ENCODE assay signal across 1 cellular context in the genomic region with DNA sequence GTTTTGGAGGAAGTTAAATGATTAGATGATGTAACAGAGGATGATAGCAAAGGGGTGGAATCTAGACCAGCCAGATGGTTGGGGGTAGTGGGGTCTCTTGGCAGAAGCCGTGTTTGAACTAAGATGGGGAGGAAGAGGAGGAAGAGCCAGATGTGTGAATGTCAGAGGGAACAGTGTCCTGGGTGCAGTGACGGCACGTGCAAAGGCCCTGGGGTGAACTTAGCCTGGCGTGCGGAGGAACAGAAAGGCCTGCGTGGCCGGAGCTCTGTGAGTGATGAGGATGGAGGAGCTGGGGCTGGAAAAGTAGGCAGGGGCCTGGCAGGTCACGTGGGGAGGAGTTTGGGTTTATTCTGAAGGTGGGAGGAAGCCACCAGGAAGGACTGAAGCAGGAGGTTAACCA.
TF ChIP-seq lines count a peak whose summit lies in the region.

No MANE protein-coding gene starts in this region.

TF ChIP-seq in WTC11, 78 proteins besides CTCF, POLR2A, EP300 and RAD21 (continued from another document):
- TF ChIP-seq, protein P1, sequence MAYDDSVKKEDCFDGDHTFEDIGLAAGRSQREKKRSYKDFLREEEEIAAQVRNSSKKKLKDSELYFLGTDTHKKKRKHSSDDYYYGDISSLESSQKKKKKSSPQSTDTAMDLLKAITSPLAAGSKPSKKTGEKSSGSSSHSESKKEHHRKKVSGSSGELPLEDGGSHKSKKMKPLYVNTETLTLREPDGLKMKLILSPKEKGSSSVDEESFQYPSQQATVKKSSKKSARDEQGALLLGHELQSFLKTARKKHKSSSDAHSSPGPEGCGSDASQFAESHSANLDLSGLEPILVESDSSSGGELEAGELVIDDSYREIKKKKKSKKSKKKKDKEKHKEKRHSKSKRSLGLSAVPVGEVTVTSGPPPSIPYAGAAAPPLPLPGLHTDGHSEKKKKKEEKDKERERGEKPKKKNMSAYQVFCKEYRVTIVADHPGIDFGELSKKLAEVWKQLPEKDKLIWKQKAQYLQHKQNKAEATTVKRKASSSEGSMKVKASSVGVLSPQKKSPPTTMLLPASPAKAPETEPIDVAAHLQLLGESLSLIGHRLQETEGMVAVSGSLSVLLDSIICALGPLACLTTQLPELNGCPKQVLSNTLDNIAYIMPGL (CRISPR knock-in tag; IDR thresholded peaks at IDR 0.05) = no peak
- TF ChIP-seq, protein P2, sequence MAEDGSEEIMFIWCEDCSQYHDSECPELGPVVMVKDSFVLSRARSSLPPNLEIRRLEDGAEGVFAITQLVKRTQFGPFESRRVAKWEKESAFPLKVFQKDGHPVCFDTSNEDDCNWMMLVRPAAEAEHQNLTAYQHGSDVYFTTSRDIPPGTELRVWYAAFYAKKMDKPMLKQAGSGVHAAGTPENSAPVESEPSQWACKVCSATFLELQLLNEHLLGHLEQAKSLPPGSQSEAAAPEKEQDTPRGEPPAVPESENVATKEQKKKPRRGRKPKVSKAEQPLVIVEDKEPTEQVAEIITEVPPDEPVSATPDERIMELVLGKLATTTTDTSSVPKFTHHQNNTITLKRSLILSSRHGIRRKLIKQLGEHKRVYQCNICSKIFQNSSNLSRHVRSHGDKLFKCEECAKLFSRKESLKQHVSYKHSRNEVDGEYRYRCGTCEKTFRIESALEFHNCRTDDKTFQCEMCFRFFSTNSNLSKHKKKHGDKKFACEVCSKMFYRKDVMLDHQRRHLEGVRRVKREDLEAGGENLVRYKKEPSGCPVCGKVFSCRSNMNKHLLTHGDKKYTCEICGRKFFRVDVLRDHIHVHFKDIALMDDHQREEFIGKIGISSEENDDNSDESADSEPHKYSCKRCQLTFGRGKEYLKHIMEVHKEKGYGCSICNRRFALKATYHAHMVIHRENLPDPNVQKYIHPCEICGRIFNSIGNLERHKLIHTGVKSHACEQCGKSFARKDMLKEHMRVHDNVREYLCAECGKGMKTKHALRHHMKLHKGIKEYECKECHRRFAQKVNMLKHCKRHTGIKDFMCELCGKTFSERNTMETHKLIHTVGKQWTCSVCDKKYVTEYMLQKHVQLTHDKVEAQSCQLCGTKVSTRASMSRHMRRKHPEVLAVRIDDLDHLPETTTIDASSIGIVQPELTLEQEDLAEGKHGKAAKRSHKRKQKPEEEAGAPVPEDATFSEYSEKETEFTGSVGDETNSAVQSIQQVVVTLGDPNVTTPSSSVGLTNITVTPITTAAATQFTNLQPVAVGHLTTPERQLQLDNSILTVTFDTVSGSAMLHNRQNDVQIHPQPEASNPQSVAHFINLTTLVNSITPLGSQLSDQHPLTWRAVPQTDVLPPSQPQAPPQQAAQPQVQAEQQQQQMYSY (CRISPR knock-in tag; IDR thresholded peaks at IDR 0.05) = no peak
- TF ChIP-seq, protein P3, sequence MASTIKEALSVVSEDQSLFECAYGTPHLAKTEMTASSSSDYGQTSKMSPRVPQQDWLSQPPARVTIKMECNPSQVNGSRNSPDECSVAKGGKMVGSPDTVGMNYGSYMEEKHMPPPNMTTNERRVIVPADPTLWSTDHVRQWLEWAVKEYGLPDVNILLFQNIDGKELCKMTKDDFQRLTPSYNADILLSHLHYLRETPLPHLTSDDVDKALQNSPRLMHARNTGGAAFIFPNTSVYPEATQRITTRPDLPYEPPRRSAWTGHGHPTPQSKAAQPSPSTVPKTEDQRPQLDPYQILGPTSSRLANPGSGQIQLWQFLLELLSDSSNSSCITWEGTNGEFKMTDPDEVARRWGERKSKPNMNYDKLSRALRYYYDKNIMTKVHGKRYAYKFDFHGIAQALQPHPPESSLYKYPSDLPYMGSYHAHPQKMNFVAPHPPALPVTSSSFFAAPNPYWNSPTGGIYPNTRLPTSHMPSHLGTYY (CRISPR knock-in tag; IDR thresholded peaks at IDR 0.05) = no peak
- TF ChIP-seq, protein P4, sequence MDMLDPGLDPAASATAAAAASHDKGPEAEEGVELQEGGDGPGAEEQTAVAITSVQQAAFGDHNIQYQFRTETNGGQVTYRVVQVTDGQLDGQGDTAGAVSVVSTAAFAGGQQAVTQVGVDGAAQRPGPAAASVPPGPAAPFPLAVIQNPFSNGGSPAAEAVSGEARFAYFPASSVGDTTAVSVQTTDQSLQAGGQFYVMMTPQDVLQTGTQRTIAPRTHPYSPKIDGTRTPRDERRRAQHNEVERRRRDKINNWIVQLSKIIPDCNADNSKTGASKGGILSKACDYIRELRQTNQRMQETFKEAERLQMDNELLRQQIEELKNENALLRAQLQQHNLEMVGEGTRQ (CRISPR knock-in tag; IDR thresholded peaks at IDR 0.05) = no peak
TF ChIP-seq in WTC11: peak in this region for 2.
